In genomic region chr3:143121240-143122088, GRCh38 we compare ENCODE assay signal across 8 cellular contexts. TPM values are rescaled to one million over a fixed set of nuclear protein-coding genes. Genes with fewer than 3 reads are reported as not detected.
DNase-seq lines count a peak whose midpoint lies in the region; ATAC-seq and TF ChIP-seq lines count a peak whose summit lies in the region.

No MANE protein-coding gene starts in this region.

- no peaks in the 10 kb centered on the region for H3K4me1 ChIP-seq in uterus

- H3K27ac ChIP-seq in uterus: no peak overlapping the region

- no peaks in the 10 kb centered on the region for H3K27me3 ChIP-seq in uterus

- H3K4me1 Mint-ChIP-seq in glutamatergic neuron (ENCODE audit: low read depth, unreplicated experiment): peaks cover 35% of the 10 kb centered on the region

- no peaks in the 10 kb centered on the region for H3K36me3 ChIP-seq in uterus

- TF ChIP-seq CTCF in glutamatergic neuron (IDR thresholded peaks at IDR 0.05; ENCODE audit: partially characterized antibody, unreplicated experiment) (peak; percentile 67), uterus (IDR thresholded peaks at IDR 0.05) (peak in 3 of 4 experiments; percentile 8 to 35 (median 32))

- peaks cover 11% of the 10 kb centered on the region for H3K27me3 Mint-ChIP-seq in glutamatergic neuron (ENCODE audit: unreplicated experiment)

- peak overlapping the region; percentile 36 for H3K27ac Mint-ChIP-seq in glutamatergic neuron (ENCODE audit: unreplicated experiment)

- TF ChIP-seq POLR2A in uterus (IDR thresholded peaks at IDR 0.05): no peak

- DNase-seq in Ammon's horn (ENCODE audit: low spot score): peak; percentile 42
- peak; percentile 28 for DNase-seq in NCI-H526 treated with DMSO at 0.1 percent for 48 hours (lab: John Stamatoyannopoulos, UW)
- peak; percentile 38 for DNase-seq in activated effector memory CD4-positive, alpha-beta T cell treated with Interleukin-2 at 50 U/mL for 16 hours
- DNase-seq in glutamatergic neuron: peak; percentile 89
- DNase-seq in posterior vena cava (ENCODE audit: low spot score): peak; percentile 84
- peak; percentile 16 to 25 for DNase-seq in uterus

- H3K4me3 ChIP-seq in uterus: peak overlapping the region in 1 of 2 donors; percentile 68

- peak overlapping the region; percentile 77 for H3K4me3 Mint-ChIP-seq in glutamatergic neuron (ENCODE audit: unreplicated experiment)

- H3K9me3 Mint-ChIP-seq in glutamatergic neuron (ENCODE audit: unreplicated experiment): peaks cover 6% of the 10 kb centered on the region

- H3K36me3 Mint-ChIP-seq in glutamatergic neuron (ENCODE audit: unreplicated experiment): no peaks in the 10 kb centered on the region

- ATAC-seq in GM19395 (IDR thresholded peaks at IDR 0.05; ENCODE audit: unreplicated experiment): peak; percentile 6
- ATAC-seq in HG02678 (IDR thresholded peaks at IDR 0.05; ENCODE audit: unreplicated experiment): no peak

- intact Hi-C loops in posterior vena cava (cut with DNase I): no loop called here
- intact Hi-C loops in uterus (cut with DNase I; ENCODE audit: low total_unique reads): no loop called here

- H3K9me3 ChIP-seq in uterus: no peaks in the 10 kb centered on the region

RNA-seq across cellular contexts. Expression of gene CHST2, which starts 1.9 kb away (rescaled TPM):
- total RNA-seq in glutamatergic neuron (ENCODE audit: unreplicated experiment) (51.7 TPM), posterior vena cava (1 to 10 TPM; 2.5 to 3.4 TPM), uterus (10 to 100 TPM in 1 of 4 donors, 1 to 10 TPM in 2, under 1 TPM in 1; 0.29 to 85.0 (median 4.1) TPM)

Comparison
In these comparisons a context has a peak if more than half of its experiments do, and no peak if none do; other contexts are left out.
1. DNase-seq: peak in every context shown above with its lines; median percentile 89 in glutamatergic neuron; 84 in posterior vena cava; 42 in Ammon's horn; 38 in activated effector memory CD4-positive, alpha-beta T cell treated with Interleukin-2 at 50 U/mL for 16 hours; 28 in NCI-H526 treated with DMSO at 0.1 percent for 48 hours; 20 in uterus.